8 cellular contexts compared by ENCODE assay signal in genomic region chr6:291148-291696, GRCh38. TPM values are rescaled to one million over a fixed set of nuclear protein-coding genes. Genes with fewer than 3 reads are reported as not detected.
DNase-seq lines count a peak whose midpoint lies in the region; ATAC-seq, FAIRE-seq and TF ChIP-seq lines count a peak whose summit lies in the region.

No MANE protein-coding gene starts in this region.

- H3K27me3 ChIP-seq in AG04450 (ENCODE audit: control insufficient read depth, insufficient read depth, low read length) (peaks cover 3% of the 10 kb centered on the region), HL-60 (ENCODE audit: insufficient read depth, poor library complexity, severe bottlenecking) (no peaks in the 10 kb centered on the region), breast epithelium (no peaks in the 10 kb centered on the region)

- POLR2A ChIA-PET in AG04450 (lab: Yijun Ruan, JAX) = no interaction called here

- intact Hi-C loops in breast epithelium (cut with DNase I; ENCODE audit: low total_unique reads) = no loop called here

- FAIRE-seq in RCC 7860 (lab: Jason Lieb, UNC) = no peak

- 55 to 60% methylated on average over 8 of the region's 8 CpGs for WGBS in mesodermal cell (ENCODE audit: insufficient coverage in 2 of 2), 2 experiments

- peak overlapping the region; percentile 66 for H3K4me3 ChIP-seq in AG04450 (ENCODE audit: low read depth, low read length)
- H3K4me3 ChIP-seq in HL-60 (replicated peaks; ENCODE audit: insufficient read depth, low read length) = peak overlapping the region; percentile 68
- peak overlapping the region; percentile 64 to 93 (median 66) for H3K4me3 ChIP-seq in breast epithelium
- peak overlapping the region; percentile 71 for H3K4me3 ChIP-seq in mesodermal cell (ENCODE audit: extremely low read depth, insufficient read depth, low read length, poor library complexity, severe bottlenecking)

- no peaks in the 10 kb centered on the region for H3K4me1 ChIP-seq in breast epithelium
- no peaks in the 10 kb centered on the region for H3K4me1 ChIP-seq in mesodermal cell (ENCODE audit: control insufficient read depth, insufficient read depth, low read length, poor library complexity, severe bottlenecking)

- H3K27ac ChIP-seq in AG04450 (ENCODE audit: low read depth, low read length) = peak overlapping the region; percentile 93
- H3K27ac ChIP-seq in HL-60 (replicated peaks) = peak overlapping the region; percentile 88
- H3K27ac ChIP-seq in breast epithelium = peak overlapping the region; percentile 93 to 99
- H3K27ac ChIP-seq in mesodermal cell (ENCODE audit: low read depth, low read length, severe bottlenecking) = peak overlapping the region; percentile 84

- CTCF ChIA-PET in AG04450 (lab: Charles Lee) = no interaction called here

- DNase-seq in AG04450 (ENCODE audit: low read depth, low spot score) = no peak
- no peak for DNase-seq in HL-60 (ENCODE audit: low read depth in 1 of 2, low spot score in 1 of 2)
- DNase-seq in breast epithelium (ENCODE audit: low spot score in 2 of 2) = no peak
- DNase-seq in RCC 7860 (ENCODE audit: low spot score) = no peak
- DNase-seq in anterior cingulate cortex (lab: John Stamatoyannopoulos, UW) = no peak

- no peak for TF ChIP-seq POLR2A in breast epithelium (IDR thresholded peaks at IDR 0.05)
- no peak for TF ChIP-seq POLR2A in GM18505 (IDR thresholded peaks at IDR 0.05; ENCODE audit: borderline replicate concordance, extremely low read depth, insufficient read depth, insufficient read length)

- TF ChIP-seq CTCF in AG04450 (IDR thresholded peaks at IDR 0.05; ENCODE audit: low read depth, low read length) (no peak), HL-60 (IDR thresholded peaks at IDR 0.05; ENCODE audit: insufficient read depth, low read length) (no peak), breast epithelium (IDR thresholded peaks at IDR 0.05) (no peak)

- H3K9me3 ChIP-seq in AG04450 (ENCODE audit: control insufficient read depth, insufficient read depth, low read length) (peaks cover 39% of the 10 kb centered on the region), breast epithelium (no peaks in the 10 kb centered on the region), mesodermal cell (ENCODE audit: control insufficient read depth, low read length) (peaks cover 8% of the 10 kb centered on the region)

- H3K36me3 ChIP-seq in breast epithelium (no peaks in the 10 kb centered on the region), mesodermal cell (ENCODE audit: control insufficient read depth, insufficient read depth, low read length) (no peaks in the 10 kb centered on the region)

- ATAC-seq in GM18505 (IDR thresholded peaks at IDR 0.05; ENCODE audit: unreplicated experiment) = no peak
- ATAC-seq in HG02884 (IDR thresholded peaks at IDR 0.05; ENCODE audit: unreplicated experiment) = no peak

RNA-seq across cellular contexts. Expression of gene DUSP22, which starts 1.1 kb away (rescaled TPM):
- 5.4 and 6.4 TPM in 2 replicates for polyA plus RNA-seq in AG04450 (2011; rRNA removed)
- 4.7 and 5.4 TPM in 2 replicates for polyA minus RNA-seq in AG04450 (2011; rRNA and poly(A)+ RNA removed)
- total RNA-seq in breast epithelium = 10 to 100 TPM; 55.6 to 81.9 (median 59.0) TPM
- polyA plus RNA-seq in mesodermal cell (2013, experiment 1 of 2) = 37.1 TPM
- 35.3 TPM for polyA plus RNA-seq in mesodermal cell (2013, experiment 2 of 2)
